In the genomic region with DNA sequence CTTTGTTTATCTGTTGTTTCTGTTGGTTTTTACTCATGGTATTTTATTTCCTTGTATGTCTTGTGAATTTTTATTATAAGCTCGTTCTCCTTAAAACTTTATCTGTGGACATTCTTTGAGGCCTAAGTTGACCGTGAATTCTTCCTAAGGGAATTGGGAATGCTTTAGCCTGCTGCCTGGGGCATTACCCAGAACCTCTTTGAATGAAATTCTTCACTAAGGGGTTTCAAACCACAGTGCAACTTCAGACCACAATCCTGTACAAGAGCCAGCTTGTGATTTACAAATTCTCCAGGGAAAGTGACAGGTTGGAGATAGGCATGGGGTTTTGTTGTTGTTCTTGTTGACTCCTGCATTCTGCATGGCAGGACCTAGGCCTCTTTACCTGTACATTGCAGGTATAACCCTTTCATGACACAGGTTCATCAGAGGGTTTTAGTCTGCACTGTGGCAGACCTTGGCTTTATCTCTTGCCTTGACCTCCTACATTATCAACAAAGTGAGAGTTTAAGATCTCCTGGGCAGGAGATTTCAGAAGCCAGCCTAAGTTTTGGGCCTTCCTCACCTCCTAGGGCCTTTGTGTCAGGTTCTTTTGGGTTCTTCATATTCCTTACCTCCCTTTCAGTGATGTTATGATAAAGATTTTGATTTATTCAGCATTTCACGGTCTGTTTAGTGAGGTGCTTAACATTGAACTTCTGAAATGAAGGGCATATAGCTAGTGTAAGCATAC, we compare ENCODE assay signal across 19 cellular contexts.
A peak's percentile ranks its signal among the peaks of the same experiment; 100 is the strongest.
DNase-seq lines count a peak whose midpoint lies in the region; ATAC-seq, FAIRE-seq and TF ChIP-seq lines count a peak whose summit lies in the region.
"Had no signal": no experiment of that assay in that cellular context is flagged by ENCODE, and none has a peak within 500 bp of the region (broad histone marks: within the 10 kb centered on the region; RNA-seq: fewer than 3 reads in every experiment).

No MANE protein-coding gene starts in this region.

- H3K4me3 ChIP-seq in HepG2 (replicated peaks in 1 of 3; ENCODE audit: insufficient read depth in 1 of 3, low read depth in 2 of 3, low read length in 3 of 3): no peak overlapping the region
- H3K4me3 ChIP-seq in right lobe of liver: no peak overlapping the region
- no peak overlapping the region for H3K4me3 ChIP-seq in fibroblast of villous mesenchyme (ENCODE audit: low read depth, low read length)
- no peak overlapping the region for H3K4me3 ChIP-seq in gastrocnemius medialis

- H3K9ac ChIP-seq in HepG2 (ENCODE audit: insufficient read depth, low read depth, low read length): no peak overlapping the region

- H3K4me2 ChIP-seq in HepG2 (ENCODE audit: low read depth, low read length): no peak overlapping the region

- H3K27me3 ChIP-seq in HepG2 (ENCODE audit: control insufficient read depth in 1 of 2, insufficient read depth in 2 of 2, low read length in 2 of 2) (no peaks in the 10 kb centered on the region), right lobe of liver (no peaks in the 10 kb centered on the region), gastrocnemius medialis (no peaks in the 10 kb centered on the region)

- no peaks in the 10 kb centered on the region for H3K79me2 ChIP-seq in HepG2 (ENCODE audit: insufficient read depth, low read length)

- intact Hi-C loops in HepG2 (cut with micrococcal nuclease; ENCODE audit: unreplicated experiment) (no loop called here), right lobe of liver (cut with DNase I) (no loop called here), gastrocnemius medialis (cut with DNase I; ENCODE audit: low total_unique reads) (no loop called here)

- TF ChIP-seq CTCF in HepG2 (CRISPR knock-in tag; IDR thresholded peaks at IDR 0.05) (no peak), right lobe of liver (IDR thresholded peaks at IDR 0.05) (no peak), fibroblast of villous mesenchyme (IDR thresholded peaks at IDR 0.05; ENCODE audit: insufficient read depth, low read depth, low read length) (no peak), gastrocnemius medialis (IDR thresholded peaks at IDR 0.05 in 4 of 5, conservative IDR thresholded peaks at IDR 0.05 in 1 of 5) (no peak)

- no peaks in the 10 kb centered on the region for H3K9me3 ChIP-seq in HepG2 (ENCODE audit: low read length)
- H3K9me3 ChIP-seq in right lobe of liver: no peaks in the 10 kb centered on the region
- H3K9me3 ChIP-seq in gastrocnemius medialis: no peaks in the 10 kb centered on the region

- no peak overlapping the region for H2AFZ ChIP-seq in HepG2 (ENCODE audit: low read length)

- H3K36me3 ChIP-seq in HepG2 (replicated peaks in 1 of 2; ENCODE audit: control insufficient read depth in 1 of 2, insufficient read depth in 2 of 2, low read length in 2 of 2) (peaks cover 17 to 52% of the 10 kb centered on the region in 2 experiments), right lobe of liver (peaks cover 0 to 52% (median 18%) of the 10 kb centered on the region in 4 donors), gastrocnemius medialis (no peaks in the 10 kb centered on the region)

- BruUV-seq in HepG2 (replicated peaks; lab: Mats Ljungman, UMichigan): no TSS peak

- POLR2A ChIA-PET in HepG2 (lab: Yijun Ruan, JAX): interaction anchor here (1.4 kb wide), 1 partner anchor 78 kb away, joined by 3 read pairs; no protein-coding TSS in a partner anchor

- no peak for ATAC-seq in HepG2
- ATAC-seq in right lobe of liver: no peak
- ATAC-seq in gastrocnemius medialis: no peak

- no peak for TF ChIP-seq RAD21 in HepG2 (CRISPR knock-in tag; IDR thresholded peaks at IDR 0.05)

- WGBS in HepG2 (ENCODE audit: low lambda C conversion rate): 84% methylated on average over 3 of the region's 3 CpGs
- WGBS in right lobe of liver (ENCODE audit: insufficient coverage, low coverage, low lambda C conversion rate, missing lambda C conversion rate): 87% methylated on average over 3 of the region's 3 CpGs

- TF ChIP-seq POLR2A in HepG2 (IDR thresholded peaks at IDR 0.05; ENCODE audit: insufficient read depth in 1 of 2, low read depth in 2 of 2, low read length in 2 of 2) (no peak), right lobe of liver (IDR thresholded peaks at IDR 0.05) (no peak), gastrocnemius medialis (IDR thresholded peaks at IDR 0.05) (no peak)

- TF ChIP-seq EP300 in HepG2 (IDR thresholded peaks at IDR 0.05; ENCODE audit: low read depth in 2 of 2, low read length in 2 of 2): no peak
- no peak for TF ChIP-seq EP300 in HepG2 (CRISPR knock-in tag; IDR thresholded peaks at IDR 0.05; ENCODE audit: borderline replicate concordance)

- CTCF ChIA-PET in HepG2 (lab: Yijun Ruan, JAX; ENCODE audit: low intra/inter-chr PET ratio, low total read pairs): no interaction called here

- DNase-seq in HepG2 (ENCODE audit: low spot score) (no peak), right lobe of liver (no peak), T1000 (lab: John Stamatoyannopoulos, UW) (peak; percentile 39), fibroblast of villous mesenchyme (ENCODE audit: low read depth) (peak; percentile 43), gastrocnemius medialis (no peak), LoVo (ENCODE audit: low spot score) (no peak), DMS 273 (lab: John Stamatoyannopoulos, UW; ENCODE audit: unreplicated experiment) (no peak)
- no peak for DNase-seq in activated naive CD4-positive, alpha-beta T cell treated with anti-CD3 and anti-CD28 coated beads, Interleukin-2, amount 50 U/mL, for 16 hours
- DNase-seq: ACHN; C1 segment of cervical spinal cord; Calu3; CD4-positive, alpha-beta T cell; DMS79; EL; GOT3; HCEC 1CT had no signal

- FAIRE-seq in HepG2 (lab: Jason Lieb, UNC): no peak
- FAIRE-seq: G401.6, GM12891, HTR-8/SVneo had no signal

- H4K20me1 ChIP-seq in HepG2 (ENCODE audit: insufficient read depth, low read length): no peaks in the 10 kb centered on the region; the same call in none of the 2 replicates

- in situ Hi-C loops in HepG2 (cut with HindIII; ENCODE audit: extremely low pct_ligation_motif_present, low pct_unique_long_range_greater_than_20kb) (loop anchor here (10.0 kb wide), 1 partner anchor 252 kb away; no protein-coding TSS in a partner anchor), gastrocnemius medialis (cut with MboI; ENCODE audit: low sequenced_read_pairs in 4 of 4) (no loop called here)

- no peak overlapping the region for H3K27ac ChIP-seq in HepG2 (ENCODE audit: extremely low read length, insufficient read depth, low read length)
- H3K27ac ChIP-seq in right lobe of liver: no peak overlapping the region
- no peak overlapping the region for H3K27ac ChIP-seq in gastrocnemius medialis

- H3K4me1 ChIP-seq in HepG2 (ENCODE audit: insufficient read depth, low read length) (peaks cover 34% of the 10 kb centered on the region), right lobe of liver (peaks cover 0 to 24% (median 9%) of the 10 kb centered on the region in 4 donors), gastrocnemius medialis (no peaks in the 10 kb centered on the region)

TF ChIP-seq in HepG2, 621 proteins besides CTCF, POLR2A, EP300 and RAD21 (continues in another document):
- peak; percentile 39; the same call in 1 of the 2 replicates for TF ChIP-seq POLR2AphosphoS2 (IDR thresholded peaks at IDR 0.05; ENCODE audit: low read depth, low read length)
- no peak for TF ChIP-seq GZF1 (CRISPR knock-in tag; IDR thresholded peaks at IDR 0.05)
- TF ChIP-seq RAD51 (IDR thresholded peaks at IDR 0.05; ENCODE audit: borderline replicate concordance): no peak
- no peak for TF ChIP-seq ZSCAN29 (CRISPR knock-in tag; conservative IDR thresholded peaks at IDR 0.05)
- TF ChIP-seq, protein P1, sequence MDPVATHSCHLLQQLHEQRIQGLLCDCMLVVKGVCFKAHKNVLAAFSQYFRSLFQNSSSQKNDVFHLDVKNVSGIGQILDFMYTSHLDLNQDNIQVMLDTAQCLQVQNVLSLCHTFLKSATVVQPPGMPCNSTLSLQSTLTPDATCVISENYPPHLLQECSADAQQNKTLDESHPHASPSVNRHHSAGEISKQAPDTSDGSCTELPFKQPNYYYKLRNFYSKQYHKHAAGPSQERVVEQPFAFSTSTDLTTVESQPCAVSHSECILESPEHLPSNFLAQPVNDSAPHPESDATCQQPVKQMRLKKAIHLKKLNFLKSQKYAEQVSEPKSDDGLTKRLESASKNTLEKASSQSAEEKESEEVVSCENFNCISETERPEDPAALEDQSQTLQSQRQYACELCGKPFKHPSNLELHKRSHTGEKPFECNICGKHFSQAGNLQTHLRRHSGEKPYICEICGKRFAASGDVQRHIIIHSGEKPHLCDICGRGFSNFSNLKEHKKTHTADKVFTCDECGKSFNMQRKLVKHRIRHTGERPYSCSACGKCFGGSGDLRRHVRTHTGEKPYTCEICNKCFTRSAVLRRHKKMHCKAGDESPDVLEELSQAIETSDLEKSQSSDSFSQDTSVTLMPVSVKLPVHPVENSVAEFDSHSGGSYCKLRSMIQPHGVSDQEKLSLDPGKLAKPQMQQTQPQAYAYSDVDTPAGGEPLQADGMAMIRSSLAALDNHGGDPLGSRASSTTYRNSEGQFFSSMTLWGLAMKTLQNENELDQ (CRISPR knock-in tag; IDR thresholded peaks at IDR 0.05; ENCODE audit: borderline replicate concordance): no peak
- TF ChIP-seq, protein P2, sequence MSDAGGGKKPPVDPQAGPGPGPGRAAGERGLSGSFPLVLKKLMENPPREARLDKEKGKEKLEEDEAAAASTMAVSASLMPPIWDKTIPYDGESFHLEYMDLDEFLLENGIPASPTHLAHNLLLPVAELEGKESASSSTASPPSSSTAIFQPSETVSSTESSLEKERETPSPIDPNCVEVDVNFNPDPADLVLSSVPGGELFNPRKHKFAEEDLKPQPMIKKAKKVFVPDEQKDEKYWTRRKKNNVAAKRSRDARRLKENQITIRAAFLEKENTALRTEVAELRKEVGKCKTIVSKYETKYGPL (CRISPR knock-in tag; IDR thresholded peaks at IDR 0.05): no peak
- no peak for TF ChIP-seq ZNF333 (CRISPR knock-in tag; IDR thresholded peaks at IDR 0.05; ENCODE audit: borderline replicate concordance)
- TF ChIP-seq ZNF607 (CRISPR knock-in tag; IDR thresholded peaks at IDR 0.05; ENCODE audit: borderline replicate concordance): no peak
- TF ChIP-seq HNRNPK (IDR thresholded peaks at IDR 0.05; ENCODE audit: low read depth, low read length, poor library complexity, severe bottlenecking): no peak
- TF ChIP-seq KLF12 (CRISPR knock-in tag; IDR thresholded peaks at IDR 0.05; ENCODE audit: borderline replicate concordance): no peak
- TF ChIP-seq HMG20B (CRISPR knock-in tag; conservative IDR thresholded peaks at IDR 0.05): no peak
- TF ChIP-seq DR1 (CRISPR knock-in tag; IDR thresholded peaks at IDR 0.05): no peak
- TF ChIP-seq RBFOX2 (IDR thresholded peaks at IDR 0.05; ENCODE audit: low read depth, low read length): 0 out of 2 replicates have a peak, but pooled peaks have one; percentile 5
- no peak for TF ChIP-seq JDP2 (CRISPR knock-in tag; IDR thresholded peaks at IDR 0.05; ENCODE audit: borderline replicate concordance)
- peak; percentile 50; the same call in 1 of the 2 replicates for TF ChIP-seq POLR2G (IDR thresholded peaks at IDR 0.05; ENCODE audit: low read depth, low read length)

Comparison
In these comparisons a context has a peak if more than half of its experiments do, and no peak if none do; other contexts are left out.
1. DNase-seq: peak in T1000 (single experiment) and fibroblast of villous mesenchyme (single experiment); none in HepG2 (single experiment), right lobe of liver (0 of 3), gastrocnemius medialis (0 of 2), LoVo (single experiment), DMS 273 (single experiment) and activated naive CD4-positive, alpha-beta T cell treated with anti-CD3 and anti-CD28 coated beads, Interleukin-2, amount 50 U/mL, for 16 hours (single experiment).